8 cellular contexts compared by ENCODE assay signal in the genomic region with DNA sequence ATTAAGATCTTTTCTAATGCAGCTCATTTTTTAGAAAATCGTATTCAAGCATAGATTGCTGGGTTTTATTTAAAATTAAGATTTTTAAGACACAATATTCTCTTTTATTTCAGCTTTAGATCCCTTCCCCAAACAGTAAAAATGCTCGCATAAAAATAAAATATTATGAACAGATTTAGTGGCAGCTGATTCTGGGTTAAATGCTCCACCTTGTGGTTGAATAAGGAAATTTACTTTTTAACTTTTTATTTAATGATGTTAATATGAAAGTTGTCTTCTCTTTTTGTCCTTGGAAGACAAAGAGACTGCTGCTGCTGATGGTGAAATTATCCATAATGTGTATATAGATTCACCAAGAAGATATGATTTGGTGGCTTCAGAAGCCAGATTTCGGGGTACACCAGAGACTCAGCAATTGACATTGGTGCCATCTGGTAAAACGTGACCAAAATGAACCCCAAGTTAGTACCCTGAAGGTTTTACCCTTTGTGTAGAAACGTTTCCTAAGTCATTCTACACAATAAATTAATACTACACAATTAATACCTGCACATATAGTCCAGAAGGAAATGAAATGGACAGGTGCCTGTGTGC.
DNase-seq lines count a peak whose midpoint lies in the region; ATAC-seq and TF ChIP-seq lines count a peak whose summit lies in the region.

No MANE protein-coding gene starts in this region.

- H3K4me2 ChIP-seq in OCI-LY1 (ENCODE audit: low read length): no peak overlapping the region

- DNase-seq in NCI-H510A treated with DMSO at 0.1 percent for 48 hours (lab: John Stamatoyannopoulos, UW) (peak; percentile 17), NCI-H510A (lab: John Stamatoyannopoulos, UW) (no peak), esophagus squamous epithelium (lab: John Stamatoyannopoulos, UW) (no peak), suprapubic skin (ENCODE audit: low spot score in 2 of 2) (no peak)
- DNase-seq in stimulated activated CD4-positive, alpha-beta T cell treated with anti-CD3 and anti-CD28 coated beads, Interleukin-12 subunit alpha, Interleukin-12 subunit beta, amount 100 ng/mL, for 4 hours: no peak

- H3K4me1 ChIP-seq in OCI-LY1 (ENCODE audit: insufficient read depth, low read length, severe bottlenecking) (no peaks in the 10 kb centered on the region), esophagus squamous epithelium (no peaks in the 10 kb centered on the region), suprapubic skin (no peaks in the 10 kb centered on the region)

- H3K9ac ChIP-seq in OCI-LY1 (ENCODE audit: low read length): no peak overlapping the region

- TF ChIP-seq POLR2A in esophagus squamous epithelium (IDR thresholded peaks at IDR 0.05) (no peak), suprapubic skin (IDR thresholded peaks at IDR 0.05) (no peak)

- TF ChIP-seq EP300 in suprapubic skin (IDR thresholded peaks at IDR 0.05): no peak

- 16 to 20% methylated on average over 5 of the region's 5 CpGs for WGBS in esophagus squamous epithelium, 2 donors
- WGBS in suprapubic skin: 25% methylated on average over 5 of the region's 5 CpGs

- H3K36me3 ChIP-seq in OCI-LY1 (ENCODE audit: insufficient read depth, low read length): no peaks in the 10 kb centered on the region
- H3K36me3 ChIP-seq in esophagus squamous epithelium: no peaks in the 10 kb centered on the region
- no peaks in the 10 kb centered on the region for H3K36me3 ChIP-seq in suprapubic skin

- no peaks in the 10 kb centered on the region for H3F3A ChIP-seq in OCI-LY1 (ENCODE audit: insufficient read depth, low read length)

- H3K9me2 ChIP-seq in OCI-LY1 (ENCODE audit: low read depth, low read length): no peaks in the 10 kb centered on the region

- intact Hi-C loops in esophagus squamous epithelium (cut with DNase I): loop anchor here (10.0 kb wide), 1 partner anchor 822 kb away; no protein-coding TSS in a partner anchor

- no peaks in the 10 kb centered on the region for H3K27me3 ChIP-seq in OCI-LY1 (ENCODE audit: insufficient read depth, low read length)
- peaks cover 0 to 4% (median 0%) of the 10 kb centered on the region in 4 donors for H3K27me3 ChIP-seq in esophagus squamous epithelium
- H3K27me3 ChIP-seq in suprapubic skin: no peaks in the 10 kb centered on the region

- H2AFZ ChIP-seq in OCI-LY1 (ENCODE audit: low read length): no peak overlapping the region

- H3K4me3 ChIP-seq in OCI-LY1 (ENCODE audit: low read depth, low read length, poor library complexity, severe bottlenecking) (no peak overlapping the region), esophagus squamous epithelium (no peak overlapping the region), suprapubic skin (no peak overlapping the region)

- ATAC-seq in HG02610 (IDR thresholded peaks at IDR 0.05; ENCODE audit: unreplicated experiment) (no peak), GM18873 (IDR thresholded peaks at IDR 0.05; ENCODE audit: low FRiP score, unreplicated experiment) (no peak)

- TF ChIP-seq CTCF in OCI-LY1 (IDR thresholded peaks at IDR 0.05; ENCODE audit: low read length) (peak; percentile 54), esophagus squamous epithelium (IDR thresholded peaks at IDR 0.05) (peak; percentile 44 to 75 (median 59)), suprapubic skin (IDR thresholded peaks at IDR 0.05) (peak; percentile 28 to 39)

- H4K20me1 ChIP-seq in OCI-LY1 (ENCODE audit: insufficient read depth, low read length): no peaks in the 10 kb centered on the region

- H3K79me2 ChIP-seq in OCI-LY1 (ENCODE audit: insufficient read depth, low read length): no peaks in the 10 kb centered on the region

- H3K27ac ChIP-seq in OCI-LY1 (ENCODE audit: low read depth, low read length, poor library complexity, severe bottlenecking) (no peak overlapping the region), esophagus squamous epithelium (no peak overlapping the region), suprapubic skin (no peak overlapping the region)

- H3K9me3 ChIP-seq in OCI-LY1 (ENCODE audit: low read length) (no peaks in the 10 kb centered on the region), esophagus squamous epithelium (no peaks in the 10 kb centered on the region), suprapubic skin (no peaks in the 10 kb centered on the region)
